Comparison of ENCODE assay signal across 24 cellular contexts in genomic region chr14:71460091-71460490, GRCh38.
DNase-seq lines count a peak whose midpoint lies in the region; ATAC-seq, FAIRE-seq and TF ChIP-seq lines count a peak whose summit lies in the region.
"Had no signal": no experiment of that assay in that cellular context is flagged by ENCODE, and none has a peak within 500 bp of the region (broad histone marks: within the 10 kb centered on the region; RNA-seq: fewer than 3 reads in every experiment).

No MANE protein-coding gene starts in this region.

- H3K27me3 Mint-ChIP-seq in MCF 10A (ENCODE audit: insufficient read depth, unreplicated experiment): no peaks in the 10 kb centered on the region
- H3K27me3 Mint-ChIP-seq: B cell; CD4-positive, CD25-positive, alpha-beta regulatory T cell had no signal

- POLR2A ChIA-PET in MCF 10A (lab: Yijun Ruan, JAX): no interaction called here

- BruUV-seq in mammary epithelial cell (replicated peaks; lab: Mats Ljungman, UMichigan) (no TSS peak), MCF 10A (replicated peaks; lab: Mats Ljungman, UMichigan) (no TSS peak)

- peak; percentile 23 for FAIRE-seq in keratinocyte (lab: Jason Lieb, UNC)
- FAIRE-seq: A204.1, G401.6, GM12892, H1 had no signal

- no peak overlapping the region for H2AFZ ChIP-seq in mammary epithelial cell (ENCODE audit: low read depth, low read length)
- H2AFZ ChIP-seq in keratinocyte (ENCODE audit: control insufficient read depth, low read length): no peak overlapping the region
- H2AFZ ChIP-seq: GM23248 had no signal

- H3K4me1 ChIP-seq in mammary epithelial cell (ENCODE audit: insufficient read depth, low read length): peaks cover 19% of the 10 kb centered on the region
- peaks cover 11% of the 10 kb centered on the region for H3K4me1 ChIP-seq in keratinocyte (ENCODE audit: control insufficient read depth, extremely low read depth, insufficient read depth, low read length)
- H3K4me1 ChIP-seq: BLaER1, Caco-2 had no signal

- H4K20me1 ChIP-seq in mammary epithelial cell (ENCODE audit: insufficient read depth, low read length): no peaks in the 10 kb centered on the region
- H4K20me1 ChIP-seq in keratinocyte (ENCODE audit: control insufficient read depth, extremely low read depth, insufficient read depth, low read length): no peaks in the 10 kb centered on the region
- H4K20me1 ChIP-seq: BLaER1 had no signal

- no peak overlapping the region for H3K4me2 ChIP-seq in mammary epithelial cell (ENCODE audit: insufficient read depth, low read depth, low read length)
- H3K4me2 ChIP-seq in keratinocyte (ENCODE audit: control insufficient read depth, extremely low read depth, insufficient read depth, low read depth, low read length): no peak overlapping the region
- H3K4me2 ChIP-seq: BLaER1 had no signal

- H3K27me3 ChIP-seq in mammary epithelial cell (ENCODE audit: insufficient read depth, low read length): no peaks in the 10 kb centered on the region
- no peaks in the 10 kb centered on the region for H3K27me3 ChIP-seq in keratinocyte (ENCODE audit: control insufficient read depth, extremely low read depth, insufficient read depth, low read length)
- H3K27me3 ChIP-seq: BLaER1 had no signal

- CTCF ChIA-PET in mammary epithelial cell (lab: Charles Lee; ENCODE audit: low non-redundant PET): no interaction called here
- CTCF ChIA-PET in MCF 10A (lab: Yijun Ruan, JAX): interaction anchor here (0.6 kb wide), 1 partner anchor 8 kb away, joined by 3 read pairs; no protein-coding TSS in a partner anchor

- H3K4me3 ChIP-seq in mammary epithelial cell (replicated peaks in 1 of 3; ENCODE audit: insufficient read depth in 1 of 3, low read depth in 2 of 3, low read length in 3 of 3) (no peak overlapping the region), keratinocyte (ENCODE audit: control insufficient read depth in 2 of 3, extremely low read depth in 1 of 3, insufficient read depth in 2 of 3, low read depth in 1 of 3, low read length in 3 of 3) (no peak overlapping the region)
- H3K4me3 ChIP-seq: BLaER1, GM23248 had no signal

- no peaks in the 10 kb centered on the region for H3K4me1 Mint-ChIP-seq in MCF 10A (ENCODE audit: insufficient read depth, unreplicated experiment)

- DNase-seq in mammary epithelial cell (peak; percentile 81), MCF 10A (ENCODE audit: unreplicated experiment) (no peak), epithelial cell of prostate (ENCODE audit: low read depth, low spot score) (peak; percentile 72), keratinocyte (ENCODE audit: low read depth, low spot score) (peak; percentile 42), GM20000 (ENCODE audit: low spot score) (no peak), kidney glomerular epithelial cell (lab: John Stamatoyannopoulos, UW) (no peak), NCI-H2081 treated with DMSO at 0.1 percent for 48 hours (lab: John Stamatoyannopoulos, UW) (no peak)
- DNase-seq: Caco-2; CD4-positive, CD25-positive, alpha-beta regulatory T cell; CD8-positive, alpha-beta T cell; DMS153; DND-41; GM23248; H7; HCEC 1CT had no signal

- 44% methylated on average over 6 of the region's 6 CpGs for WGBS in mammary epithelial cell (ENCODE audit: low coverage, missing lambda C conversion rate)

- H3K27ac ChIP-seq in mammary epithelial cell (ENCODE audit: insufficient read depth, low read depth, low read length) (no peak overlapping the region), epithelial cell of prostate (peak overlapping the region; percentile 48), keratinocyte (ENCODE audit: control insufficient read depth, insufficient read depth, low read length) (peak overlapping the region; percentile 2)
- H3K27ac ChIP-seq: 22Rv1, BLaER1, C4-2B, GM23248 had no signal

- no peaks in the 10 kb centered on the region for H3K36me3 ChIP-seq in mammary epithelial cell (ENCODE audit: insufficient read depth, low read length)
- H3K36me3 ChIP-seq in keratinocyte (ENCODE audit: control insufficient read depth in 2 of 2, extremely low read depth in 1 of 2, insufficient read depth in 2 of 2, low read length in 2 of 2): no peaks in the 10 kb centered on the region

- H3K9me3 ChIP-seq in mammary epithelial cell (replicated peaks; ENCODE audit: insufficient read depth, low read length) (no peaks in the 10 kb centered on the region), keratinocyte (ENCODE audit: control insufficient read depth, low read depth, low read length) (no peaks in the 10 kb centered on the region)
- H3K9me3 ChIP-seq: Caco-2 had no signal

- no peaks in the 10 kb centered on the region for H3K9me1 ChIP-seq in keratinocyte (ENCODE audit: control insufficient read depth, extremely low read depth, insufficient read depth, low read length)

- peaks cover 44% of the 10 kb centered on the region for H3K79me2 ChIP-seq in mammary epithelial cell (ENCODE audit: insufficient read depth, low read length)
- H3K79me2 ChIP-seq in keratinocyte (ENCODE audit: control insufficient read depth, insufficient read depth, low read length): peaks cover 3% of the 10 kb centered on the region

- H3K4me3 Mint-ChIP-seq in MCF 10A (ENCODE audit: unreplicated experiment): no peak overlapping the region
- H3K4me3 Mint-ChIP-seq: B cell; CD4-positive, CD25-positive, alpha-beta regulatory T cell; CD8-positive, alpha-beta T cell had no signal

- H3K9me3 Mint-ChIP-seq in MCF 10A (ENCODE audit: unreplicated experiment): no peaks in the 10 kb centered on the region

- no peak for TF ChIP-seq CTCF in mammary epithelial cell (conservative IDR thresholded peaks at IDR 0.05 in 1 of 2, IDR thresholded peaks at IDR 0.05 in 1 of 2; ENCODE audit: extremely low read depth in 1 of 2, insufficient read depth in 1 of 2, low read depth in 1 of 2, low read length in 2 of 2)
- TF ChIP-seq CTCF in MCF 10A (IDR thresholded peaks at IDR 0.05; ENCODE audit: unreplicated experiment): no peak
- no peak for TF ChIP-seq CTCF in keratinocyte (optimal IDR thresholded peaks at IDR 0.05 in 1 of 3, IDR thresholded peaks at IDR 0.05 in 1 of 3, conservative IDR thresholded peaks at IDR 0.05 in 1 of 3; ENCODE audit: extremely low read depth in 1 of 3, insufficient read depth in 2 of 3, low read length in 3 of 3)
- TF ChIP-seq CTCF in GM20000 (IDR thresholded peaks at IDR 0.05; ENCODE audit: extremely low read depth, missing control alignments): no peak

- dilution Hi-C loops in mammary epithelial cell (cut with HindIII; ENCODE audit: low sequenced_read_pairs) (no loop called here), keratinocyte (cut with MboI; ENCODE audit: extremely low pct_ligation_motif_present, low sequenced_read_pairs) (no loop called here)

- H3K27ac Mint-ChIP-seq in MCF 10A (ENCODE audit: low read depth, unreplicated experiment): no peak overlapping the region
- H3K27ac Mint-ChIP-seq: B cell; CD4-positive, CD25-positive, alpha-beta regulatory T cell; CD8-positive, alpha-beta T cell had no signal

- no peak for ATAC-seq in HG03139 (IDR thresholded peaks at IDR 0.05; ENCODE audit: unreplicated experiment)
- ATAC-seq: CD8-positive, alpha-beta T cell had no signal

- no peak overlapping the region for H3K9ac ChIP-seq in mammary epithelial cell (ENCODE audit: insufficient read depth, low read length)
- no peak overlapping the region for H3K9ac ChIP-seq in keratinocyte (ENCODE audit: control insufficient read depth, extremely low read depth, insufficient read depth, low read length)
- H3K9ac ChIP-seq: BLaER1, GM23248 had no signal

- intact Hi-C loops in mammary epithelial cell (cut with micrococcal nuclease) (no loop called here), MCF 10A (cut with micrococcal nuclease) (no loop called here)

- in situ Hi-C loops in mammary epithelial cell (cut with MboI; ENCODE audit: low sequenced_read_pairs in 2 of 2): no loop called here

- no peaks in the 10 kb centered on the region for H3K36me3 Mint-ChIP-seq in MCF 10A (ENCODE audit: insufficient read depth, unreplicated experiment)

Comparison
In these comparisons a context has a peak if more than half of its experiments do, and no peak if none do; other contexts are left out.
1. DNase-seq: peak in mammary epithelial cell (single experiment), epithelial cell of prostate (single experiment) and keratinocyte (single experiment); none in MCF 10A (single experiment), GM20000 (single experiment), kidney glomerular epithelial cell (single experiment) and NCI-H2081 treated with DMSO at 0.1 percent for 48 hours (single experiment).